In genomic region chr4:37648084-37648817, GRCh38 we compare ENCODE assay signal across 8 cellular contexts. TPM values are rescaled to one million over a fixed set of nuclear protein-coding genes. Genes with fewer than 3 reads are reported as not detected.
DNase-seq lines count a peak whose midpoint lies in the region; ATAC-seq, FAIRE-seq and TF ChIP-seq lines count a peak whose summit lies in the region.

No MANE protein-coding gene starts in this region.

- H3K27ac ChIP-seq in spleen, result peak overlapping the region in 2 of 8 donors; percentile 0 to 31

- no peaks in the 10 kb centered on the region for H3K36me3 ChIP-seq in bronchial epithelial cell (ENCODE audit: control insufficient read depth, insufficient read depth, low read length)
- peaks cover 0 to 62% (median 29%) of the 10 kb centered on the region in 6 donors for H3K36me3 ChIP-seq in spleen

- WGBS in spleen, 5 donors, result 78 to 90% (median 79%) methylated on average over 8 of the region's 8 CpGs

- DNase-seq in COLO668 (lab: John Stamatoyannopoulos, UW; ENCODE audit: unreplicated experiment), result peak; percentile 74
- peak; percentile 91 for DNase-seq in NB4 (ENCODE audit: low read depth)
- peak; percentile 94 for DNase-seq in bronchial epithelial cell (ENCODE audit: low read depth)
- peak; percentile 88 for DNase-seq in mucosa of gallbladder (ENCODE audit: low spot score)
- DNase-seq in ecto neural progenitor cell (ENCODE audit: low spot score), result no peak
- DNase-seq in spleen, result no peak
- DNase-seq in nucleus accumbens (lab: John Stamatoyannopoulos, UW), result no peak

- intact Hi-C loops in spleen (cut with DNase I; ENCODE audit: low total_unique reads), result no loop called here

- no peaks in the 10 kb centered on the region for H3K27me3 ChIP-seq in bronchial epithelial cell (ENCODE audit: control insufficient read depth, insufficient read depth, low read length)
- H3K27me3 ChIP-seq in spleen (replicated peaks in 1 of 7), result no peaks in the 10 kb centered on the region

- TF ChIP-seq POLR2A in NB4 (IDR thresholded peaks at IDR 0.05; ENCODE audit: extremely low read depth, insufficient read length) (no peak), spleen (IDR thresholded peaks at IDR 0.05) (no peak)

- peaks cover 0 to 23% (median 5%) of the 10 kb centered on the region in 6 donors for H3K4me1 ChIP-seq in spleen

- TF ChIP-seq CTCF in NB4 (IDR thresholded peaks at IDR 0.05; ENCODE audit: low read depth, low read length), result no peak
- no peak for TF ChIP-seq CTCF in bronchial epithelial cell (IDR thresholded peaks at IDR 0.05; ENCODE audit: insufficient read depth, low read length, severe bottlenecking)
- no peak for TF ChIP-seq CTCF in spleen (IDR thresholded peaks at IDR 0.05 in 8 of 11, conservative IDR thresholded peaks at IDR 0.05 in 3 of 11)

- no peak for ATAC-seq in GM18907 (IDR thresholded peaks at IDR 0.05; ENCODE audit: unreplicated experiment)

- H3K9me3 ChIP-seq in spleen, result no peaks in the 10 kb centered on the region

- H3K4me3 ChIP-seq in NB4 (ENCODE audit: low read depth, low read length) (no peak overlapping the region), bronchial epithelial cell (ENCODE audit: low read depth, low read length) (no peak overlapping the region), spleen (no peak overlapping the region)

- peak; percentile 99 for FAIRE-seq in bronchial epithelial cell (lab: Jason Lieb, UNC)

RNA-seq across cellular contexts. Expression of gene RELL1, which starts 37.9 kb away (rescaled TPM):
- total RNA-seq in bronchial epithelial cell, result 122 and 178 TPM in 2 replicates
- 33.8 TPM for total RNA-seq in mucosa of gallbladder
- total RNA-seq in spleen, result 10 to 100 TPM; 30.0 to 70.4 (median 46.9) TPM
- 1 to 10 TPM in 1 of 3 donors, under 1 TPM in 2; 0.59 to 1.8 (median 0.64) TPM for polyA plus RNA-seq in spleen

Comparison
In these comparisons a context has a peak if more than half of its experiments do, and no peak if none do; other contexts are left out.
1. DNase-seq: peak in COLO668 (single experiment), NB4 (single experiment), bronchial epithelial cell (single experiment) and mucosa of gallbladder (single experiment); none in ecto neural progenitor cell (single experiment), spleen (single experiment) and nucleus accumbens (0 of 56).